10 cellular contexts compared by ENCODE assay signal in genomic region chr3:120057029-120057428, GRCh38.
"Had no signal": no experiment of that assay in that cellular context is flagged by ENCODE, and none has a peak within 500 bp of the region (broad histone marks: within the 10 kb centered on the region; RNA-seq: fewer than 3 reads in every experiment).

No MANE protein-coding gene starts in this region.

- H3K27ac Mint-ChIP-seq: GM23338, H9, HFFc6 had no signal

- FAIRE-seq: H1, H54, HTR-8/SVneo, K562 had no signal

- H3K4me2 ChIP-seq: GM23338 had no signal

- H2AFZ ChIP-seq: GM23338 had no signal

- H3K4me3 ChIP-seq: GM23338, K562 had no signal

- H3K4me3 Mint-ChIP-seq: GM23338, H9, HFFc6 had no signal

- H3K9me3 Mint-ChIP-seq: HFFc6 had no signal

- DNase-seq: H9, HCEC 1CT, HFFc6, IMR-90, KG1 had no signal

- ATAC-seq: GM23338, K562 had no signal
